In genomic region chr1:70528591-70529333, GRCh38 we compare ENCODE assay signal across 8 cellular contexts.
DNase-seq lines count a peak whose midpoint lies in the region; ATAC-seq and TF ChIP-seq lines count a peak whose summit lies in the region.

No MANE protein-coding gene starts in this region.

- TF ChIP-seq CTCF in heart left ventricle (IDR thresholded peaks at IDR 0.05) (peak; percentile 32 to 73 (median 56)), right atrium auricular region (IDR thresholded peaks at IDR 0.05) (peak in 1 of 2 donors; percentile 67), H9 (conservative IDR thresholded peaks at IDR 0.05) (peak; percentile 86), adrenal gland (IDR thresholded peaks at IDR 0.05) (peak; percentile 14 to 57 (median 40)), transverse colon (IDR thresholded peaks at IDR 0.05) (peak; percentile 32 to 46 (median 38))

- no peak overlapping the region for H3K23ac ChIP-seq in H9 (ENCODE audit: insufficient read length, low read depth, low read length)

- H3K79me2 ChIP-seq in H9 (ENCODE audit: insufficient read depth, low read length) = no peaks in the 10 kb centered on the region

- H3K9ac ChIP-seq in H9 (ENCODE audit: extremely low read depth, insufficient read length, low read length) = no peak overlapping the region

- no peak overlapping the region for H4K8ac ChIP-seq in H9 (replicated peaks; ENCODE audit: insufficient read length, low read depth, low read length)

- H3K79me1 ChIP-seq in H9 (ENCODE audit: insufficient read depth, low read depth, low read length, poor library complexity, severe bottlenecking) = no peaks in the 10 kb centered on the region

- no peak for TF ChIP-seq EP300 in transverse colon (IDR thresholded peaks at IDR 0.05; ENCODE audit: low read depth)

- no peak overlapping the region for H2BK20ac ChIP-seq in H9 (ENCODE audit: low read depth, low read length, poor library complexity, severe bottlenecking)

- H4K20me1 ChIP-seq in H9 (ENCODE audit: control insufficient read depth, insufficient read depth, insufficient read length) = no peaks in the 10 kb centered on the region

- H2AK5ac ChIP-seq in H9 (ENCODE audit: insufficient read length, low read length) = no peak overlapping the region

- peaks cover 3 to 5% of the 10 kb centered on the region in 2 experiments; a peak in 1 of 4 replicates for H3K4me1 Mint-ChIP-seq in H9

- no peak overlapping the region for H2BK12ac ChIP-seq in H9 (ENCODE audit: insufficient read length, low read depth, low read length)

- H4K5ac ChIP-seq in H9 (ENCODE audit: insufficient read length, low read depth, low read length) = no peak overlapping the region

- no peak overlapping the region for H2AFZ ChIP-seq in H9 (ENCODE audit: low read length)

- H3K4me3 Mint-ChIP-seq in H9 = no peak overlapping the region

- no peak overlapping the region for H3T11ph ChIP-seq in H9 (ENCODE audit: low read length)

- TF ChIP-seq POLR2A in heart left ventricle (IDR thresholded peaks at IDR 0.05) (no peak), adrenal gland (IDR thresholded peaks at IDR 0.05) (no peak), transverse colon (IDR thresholded peaks at IDR 0.05) (no peak)

- H3K27me3 Mint-ChIP-seq in H9 (ENCODE audit: low read depth) = no peaks in the 10 kb centered on the region

- no peak overlapping the region for H2BK120ac ChIP-seq in H9 (ENCODE audit: low read depth, low read length, poor library complexity, severe bottlenecking)

- no peak overlapping the region for H3K56ac ChIP-seq in H9 (ENCODE audit: insufficient read length, low read depth, low read length)

- 37 to 43% (median 42%) methylated on average over 12 of the region's 12 CpGs for WGBS in heart left ventricle, 4 donors
- WGBS in H9 (ENCODE audit: extremely low coverage, insufficient read length, low lambda C conversion rate) = no CpG with 5 or more reads among the region's 12 CpGs
- WGBS in adrenal gland, 4 donors = 35 to 40% (median 37%) methylated on average over 12 of the region's 12 CpGs
- 33 to 51% methylated on average over 9 to 12 of the region's 12 CpGs for WGBS in transverse colon (ENCODE audit: low coverage in 1 of 2), 2 donors

- intact Hi-C loops in heart left ventricle (cut with DNase I) = loop anchor here in 9 of 10 donors (2.0 to 10.0 kb wide), 6 partner anchors 156 to 524 kb away; partner anchors contain the start of gene PTGER3 (in 1 of the 9)
- intact Hi-C loops in adrenal gland (cut with DNase I) = no loop called here
- intact Hi-C loops in transverse colon (cut with DNase I; ENCODE audit: low total_unique reads) = no loop called here

- no peak overlapping the region for H3K27ac ChIP-seq in heart left ventricle
- no peak overlapping the region for H3K27ac ChIP-seq in right atrium auricular region
- no peak overlapping the region for H3K27ac ChIP-seq in H9 (ENCODE audit: insufficient read length, low read depth, low read length)
- no peak overlapping the region for H3K27ac ChIP-seq in adrenal gland
- no peak overlapping the region for H3K27ac ChIP-seq in transverse colon

- no peak overlapping the region for H3K4me2 ChIP-seq in H9 (ENCODE audit: insufficient read depth, insufficient read length, low read length)

- no peak overlapping the region for H4K91ac ChIP-seq in H9 (ENCODE audit: insufficient read length, low read depth, low read length)

- H3K4me1 ChIP-seq in heart left ventricle (no peaks in the 10 kb centered on the region), right atrium auricular region (no peaks in the 10 kb centered on the region), H9 (ENCODE audit: insufficient read depth, low read length) (no peaks in the 10 kb centered on the region), adrenal gland (replicated peaks in 1 of 2) (no peaks in the 10 kb centered on the region), transverse colon (no peaks in the 10 kb centered on the region)

- DNase-seq in heart left ventricle = peak in 1 of 5 donors; percentile 9
- DNase-seq in right atrium auricular region (ENCODE audit: low spot score) = no peak
- peak; percentile 69 for DNase-seq in H9
- DNase-seq in NCI-H1694 treated with DMSO at 0.1 percent for 48 hours (lab: John Stamatoyannopoulos, UW) = peak; percentile 49
- DNase-seq in adrenal gland = peak in 5 of 7 donors; percentile 14 to 55 (median 28)
- DNase-seq in iris pigment epithelial cell (ENCODE audit: low read depth) = peak; percentile 37
- DNase-seq in transverse colon = no peak

- H3K27ac Mint-ChIP-seq in H9 = no peak overlapping the region; a peak in 1 of 7 replicates

- H3K36me3 Mint-ChIP-seq in H9 (ENCODE audit: insufficient read depth in 1 of 3, low read depth in 3 of 3) = no peaks in the 10 kb centered on the region

- no peak overlapping the region for H2BK5ac ChIP-seq in H9 (ENCODE audit: insufficient read length, low read length)

- no peak overlapping the region for H3K14ac ChIP-seq in H9 (ENCODE audit: insufficient read depth, low read length)

- H3K4me3 ChIP-seq in heart left ventricle = no peak overlapping the region
- no peak overlapping the region for H3K4me3 ChIP-seq in right atrium auricular region
- no peak overlapping the region for H3K4me3 ChIP-seq in adrenal gland
- H3K4me3 ChIP-seq in transverse colon = no peak overlapping the region

- no peak overlapping the region for H3K18ac ChIP-seq in H9 (ENCODE audit: insufficient read length, low read depth, low read length)

- H2BK15ac ChIP-seq in H9 (ENCODE audit: low read depth, low read length) = no peak overlapping the region

- no peaks in the 10 kb centered on the region for H3K23me2 ChIP-seq in H9 (ENCODE audit: insufficient read length, low read depth, low read length, poor library complexity, severe bottlenecking)

- no peak overlapping the region for H3K4ac ChIP-seq in H9 (ENCODE audit: low read depth, low read length)

- no peaks in the 10 kb centered on the region for H3K9me3 ChIP-seq in heart left ventricle
- H3K9me3 ChIP-seq in right atrium auricular region = no peaks in the 10 kb centered on the region
- H3K9me3 ChIP-seq in H9 (ENCODE audit: control insufficient read depth, low read depth, low read length) = no peaks in the 10 kb centered on the region
- no peaks in the 10 kb centered on the region for H3K9me3 ChIP-seq in adrenal gland (replicated peaks in 1 of 3)
- H3K9me3 ChIP-seq in transverse colon = no peaks in the 10 kb centered on the region

- ATAC-seq in heart left ventricle = peak in 3 of 4 donors; percentile 58 to 86 (median 60)
- ATAC-seq in GM21737 (IDR thresholded peaks at IDR 0.05; ENCODE audit: unreplicated experiment) = no peak

- no peaks in the 10 kb centered on the region for H3K9me3 Mint-ChIP-seq in H9

- in situ Hi-C loops in transverse colon (cut with MboI; ENCODE audit: low pct_ligation_motif_present in 1 of 4, low pct_unique_long_range_greater_than_20kb in 1 of 4, low sequenced_read_pairs in 3 of 4) = loop anchor here (5.0 to 25.0 kb wide), 3 partner anchors 509 to 524 kb away; partner anchors contain the start of gene PTGER3 (in 2 of the 4)

- H3K36me3 ChIP-seq in heart left ventricle = no peaks in the 10 kb centered on the region
- H3K36me3 ChIP-seq in right atrium auricular region = no peaks in the 10 kb centered on the region
- no peaks in the 10 kb centered on the region for H3K36me3 ChIP-seq in adrenal gland (replicated peaks in 1 of 2)
- no peaks in the 10 kb centered on the region for H3K36me3 ChIP-seq in transverse colon

- H3K27me3 ChIP-seq in heart left ventricle = peaks cover 0 to 8% (median 0%) of the 10 kb centered on the region in 9 donors
- no peaks in the 10 kb centered on the region for H3K27me3 ChIP-seq in right atrium auricular region
- no peaks in the 10 kb centered on the region for H3K27me3 ChIP-seq in H9 (ENCODE audit: insufficient read depth, low read length)
- peaks cover 5% of the 10 kb centered on the region for H3K27me3 ChIP-seq in adrenal gland
- H3K27me3 ChIP-seq in transverse colon = no peaks in the 10 kb centered on the region

Comparison
In these comparisons a context has a peak if more than half of its experiments do, and no peak if none do; other contexts are left out.
1. DNase-seq: peak in H9 (single experiment), NCI-H1694 treated with DMSO at 0.1 percent for 48 hours (single experiment), adrenal gland (5 of 7) and iris pigment epithelial cell (single experiment); none in right atrium auricular region (single experiment) and transverse colon (single experiment).
2. intact Hi-C loops: an anchor here in heart left ventricle (2.0 to 10.0 kb wide); none called in adrenal gland and transverse colon.